Comparison of ENCODE assay signal across 14 cellular contexts in the genomic region with DNA sequence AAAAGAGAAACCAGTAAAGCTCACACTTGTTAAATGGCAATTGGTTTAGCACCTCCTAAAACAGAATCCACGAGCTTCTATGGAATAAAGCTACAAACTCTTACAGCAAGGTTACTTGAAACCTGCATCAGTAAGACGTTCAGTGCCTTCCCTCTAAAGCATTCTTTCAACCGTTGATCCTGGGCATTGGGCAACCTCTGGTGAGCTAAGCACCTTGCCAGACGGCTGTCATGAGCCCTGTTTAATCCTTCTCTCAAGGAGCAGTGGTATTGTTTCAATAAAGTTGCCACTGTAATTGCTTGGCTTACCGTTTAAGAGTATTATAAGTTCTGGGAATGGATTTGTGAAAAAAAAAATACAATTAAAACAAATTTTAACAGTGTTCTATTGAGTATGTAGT.
"Had no signal": no experiment of that assay in that cellular context is flagged by ENCODE, and none has a peak within 500 bp of the region (broad histone marks: within the 10 kb centered on the region; RNA-seq: fewer than 3 reads in every experiment).

No MANE protein-coding gene starts in this region.

- ATAC-seq: naive thymus-derived CD8-positive, alpha-beta T cell; right lobe of liver; stimulated activated naive B cell treated with anti-CD40 and anti-IgM and Interleukin-4, amounts not matched to agents 10 μg/mL and 1 μg/mL and 100 μg/mL, for 72 hours; T-helper 17 cell had no signal

- DNase-seq: activated CD4-positive, alpha-beta T cell treated with anti-CD3 and anti-CD28 coated beads, Interleukin-2, amount 10 ng/mL, durations not matched to agents 7 days and 5 days; activated CD4-positive, CD25-positive, alpha-beta regulatory T cell; activated naive CD4-positive, alpha-beta T cell treated with anti-CD3 and anti-CD28 coated beads, Interleukin-2, amount 10 ng/mL, durations not matched to agents 7 days and 5 days; activated T-cell treated with anti-CD3 and anti-CD28 coated beads for 4 hours; adrenal gland; dorsolateral prefrontal cortex; hippocampal formation; kidney glomerular epithelial cell; naive thymus-derived CD8-positive, alpha-beta T cell; right lobe of liver; spleen; stimulated activated CD4-positive, alpha-beta T cell treated with anti-CD3 and anti-CD28 coated beads, Interleukin-1b, Interleukin-23, amount 100 ng/mL, for 48 hours; stimulated activated naive B cell treated with anti-CD40 and anti-IgM and Interleukin-4, amounts not matched to agents 10 μg/mL and 1 μg/mL and 100 μg/mL, for 72 hours; T-helper 17 cell had no signal

- H3K27me3 ChIP-seq: adrenal gland, right lobe of liver had no signal

- H3K36me3 ChIP-seq: adrenal gland, right lobe of liver, spleen had no signal

- H3K4me3 ChIP-seq: adrenal gland, dorsolateral prefrontal cortex, right lobe of liver, spleen had no signal

- H3K4me1 ChIP-seq: adrenal gland, right lobe of liver, spleen had no signal

- H3K27ac ChIP-seq: adrenal gland, dorsolateral prefrontal cortex, right lobe of liver, spleen had no signal

- H3K9me3 ChIP-seq: adrenal gland, right lobe of liver, spleen had no signal
